In the genomic region with DNA sequence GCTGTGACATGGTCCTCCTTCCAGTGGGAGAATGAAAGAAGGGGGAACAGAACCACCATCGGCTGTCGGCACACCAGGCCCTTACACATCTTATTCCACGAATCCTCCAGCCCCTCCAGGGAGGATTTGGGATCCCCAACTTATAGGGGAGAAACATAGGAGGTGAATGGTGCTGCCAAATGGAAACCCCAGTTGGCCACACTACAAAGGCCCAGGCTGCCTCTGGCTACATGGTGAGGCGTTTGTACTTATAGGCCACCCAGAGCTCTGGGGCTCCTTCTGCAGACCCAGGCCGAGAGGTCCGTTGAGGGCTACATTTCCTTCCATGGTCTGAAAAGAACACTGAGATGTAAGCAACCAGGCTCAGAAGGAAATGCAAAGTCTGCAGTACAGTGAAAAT, we compare ENCODE assay signal across 1 cellular context.
TF ChIP-seq lines count a peak whose summit lies in the region.

No MANE protein-coding gene starts in this region.

TF ChIP-seq in A549, 52 proteins besides CTCF, POLR2A, EP300 and RAD21 (continued from another document):
- TF ChIP-seq ZSCAN20 (CRISPR knock-in tag; IDR thresholded peaks at IDR 0.05) = no peak
- TF ChIP-seq, protein P1, sequence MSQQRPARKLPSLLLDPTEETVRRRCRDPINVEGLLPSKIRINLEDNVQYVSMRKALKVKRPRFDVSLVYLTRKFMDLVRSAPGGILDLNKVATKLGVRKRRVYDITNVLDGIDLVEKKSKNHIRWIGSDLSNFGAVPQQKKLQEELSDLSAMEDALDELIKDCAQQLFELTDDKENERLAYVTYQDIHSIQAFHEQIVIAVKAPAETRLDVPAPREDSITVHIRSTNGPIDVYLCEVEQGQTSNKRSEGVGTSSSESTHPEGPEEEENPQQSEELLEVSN (IDR thresholded peaks at IDR 0.05; ENCODE audit: borderline replicate concordance, low read depth) = no peak
- TF ChIP-seq RNF2 (IDR thresholded peaks at IDR 0.05; ENCODE audit: borderline replicate concordance, low read depth) = no peak
